8 cellular contexts compared by ENCODE assay signal in the genomic region with DNA sequence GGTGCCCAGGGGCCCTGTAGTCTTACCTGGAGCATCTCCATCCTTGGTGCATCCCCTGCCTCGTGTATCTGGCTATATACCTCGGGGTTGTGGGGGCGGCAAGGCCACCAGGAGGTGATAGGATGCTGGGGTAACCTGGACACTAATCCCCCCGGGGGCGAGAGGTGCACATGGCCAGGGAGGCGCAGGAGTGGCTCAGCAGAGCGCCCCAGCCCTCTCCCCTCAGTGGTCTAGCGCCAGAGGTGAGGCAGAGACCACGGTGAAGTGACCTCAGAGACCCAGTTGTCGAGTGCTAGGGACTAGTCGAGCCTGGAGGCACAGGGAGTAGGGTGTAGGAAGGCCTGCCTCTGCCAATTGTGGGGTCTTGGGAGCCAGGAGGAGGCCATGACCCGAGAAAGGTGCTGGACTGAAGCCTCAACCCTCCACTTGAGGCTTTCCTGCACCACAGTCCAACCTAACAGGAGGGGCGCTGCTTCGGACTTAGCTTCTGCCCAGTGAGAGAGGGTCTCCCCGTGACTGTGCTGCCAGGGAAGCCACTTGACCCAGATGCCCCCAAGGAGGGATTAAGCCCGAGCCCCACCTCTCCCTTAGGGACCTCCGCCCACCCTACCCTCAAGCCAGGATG. TPM values are rescaled to one million over a fixed set of nuclear protein-coding genes. Genes with fewer than 3 reads are reported as not detected.
A peak's percentile ranks its signal among the peaks of the same experiment; 100 is the strongest.
DNase-seq lines count a peak whose midpoint lies in the region; ATAC-seq lines count a peak whose summit lies in the region.

A gene (minus strand): TSS at position 51 of the 625 bp plus-strand sequence. CDS start 10 bp downstream, at position 41.

- peaks cover 2 to 16% (median 6%) of the 10 kb centered on the region in 5 donors for H3K27me3 ChIP-seq in subcutaneous abdominal adipose tissue (ENCODE audit: control insufficient read depth in 5 of 5, insufficient read depth in 4 of 5, low read length in 5 of 5)

- H3K4me3 ChIP-seq in subcutaneous abdominal adipose tissue (ENCODE audit: low read depth in 1 of 5, low read length in 5 of 5) = peak within 1 kb of the TSS in 4 of 5 donors; percentile 57 to 66 (median 59)

- H3K9me3 ChIP-seq in subcutaneous abdominal adipose tissue (ENCODE audit: control insufficient read depth in 5 of 5, low read length in 5 of 5) = no peaks in the 10 kb centered on the region

- H3K36me3 Mint-ChIP-seq in activated CD4-positive, alpha-beta T cell treated with anti-CD3 and anti-CD28 coated beads, Interleukin-2, amount 10 ng/mL, durations not matched to agents 7 days and 5 days (ENCODE audit: low read depth) = peaks cover 9% of the 10 kb centered on the region
- H3K36me3 Mint-ChIP-seq in activated T-helper 17 cell treated with anti-CD3 and anti-CD28 coated beads, Interleukin-2, amount 50 U/mL, for 72 hours (ENCODE audit: low read depth) = peaks cover 26% of the 10 kb centered on the region
- H3K36me3 Mint-ChIP-seq in immature natural killer cell = no peaks in the 10 kb centered on the region

- no peaks in the 10 kb centered on the region for H3K9me3 Mint-ChIP-seq in activated CD4-positive, alpha-beta T cell treated with anti-CD3 and anti-CD28 coated beads, Interleukin-2, amount 10 ng/mL, durations not matched to agents 7 days and 5 days
- H3K9me3 Mint-ChIP-seq in activated T-helper 17 cell treated with anti-CD3 and anti-CD28 coated beads, Interleukin-2, amount 50 U/mL, for 72 hours = no peaks in the 10 kb centered on the region
- no peaks in the 10 kb centered on the region for H3K9me3 Mint-ChIP-seq in immature natural killer cell

- H3K27me3 Mint-ChIP-seq in activated CD4-positive, alpha-beta T cell treated with anti-CD3 and anti-CD28 coated beads, Interleukin-2, amount 10 ng/mL, durations not matched to agents 7 days and 5 days = peaks cover 26% of the 10 kb centered on the region
- H3K27me3 Mint-ChIP-seq in activated T-helper 17 cell treated with anti-CD3 and anti-CD28 coated beads, Interleukin-2, amount 50 U/mL, for 72 hours = peaks cover 4% of the 10 kb centered on the region
- peaks cover 0 to 11% (median 0%) of the 10 kb centered on the region in 3 donors for H3K27me3 Mint-ChIP-seq in immature natural killer cell (ENCODE audit: low read depth in 3 of 3)

- H3K27ac ChIP-seq in subcutaneous abdominal adipose tissue (ENCODE audit: low read depth, low read length) = no peak within 1 kb of the TSS

- ATAC-seq in activated T-helper 17 cell treated with anti-CD3 and anti-CD28 coated beads, Interleukin-2, amount 50 U/mL, for 72 hours (replicated peaks) = no peak
- ATAC-seq in GM19467 (IDR thresholded peaks at IDR 0.05; ENCODE audit: unreplicated experiment) (no peak), GM21367 (IDR thresholded peaks at IDR 0.05; ENCODE audit: unreplicated experiment) (no peak)

- CTCF ChIA-PET in activated CD4-positive, alpha-beta T cell treated with anti-CD3 and anti-CD28 coated beads, Interleukin-2, amount 10 ng/mL, durations not matched to agents 7 days and 5 days (lab: Charles Lee) = interaction anchor here (0.7 to 3.6 kb wide), 6 partner anchors 9 to 117 kb away, joined by 3 to 23 read pairs (median 8); a partner anchor contains a TSS

- peak within 1 kb of the TSS; percentile 72 for H3K4me3 Mint-ChIP-seq in activated CD4-positive, alpha-beta T cell treated with anti-CD3 and anti-CD28 coated beads, Interleukin-2, amount 10 ng/mL, durations not matched to agents 7 days and 5 days
- peak within 1 kb of the TSS; percentile 94 for H3K4me3 Mint-ChIP-seq in activated T-helper 17 cell treated with anti-CD3 and anti-CD28 coated beads, Interleukin-2, amount 50 U/mL, for 72 hours
- H3K4me3 Mint-ChIP-seq in immature natural killer cell = peak within 1 kb of the TSS; percentile 82 to 91 (median 90)

- peaks cover 31% of the 10 kb centered on the region for H3K4me1 Mint-ChIP-seq in activated CD4-positive, alpha-beta T cell treated with anti-CD3 and anti-CD28 coated beads, Interleukin-2, amount 10 ng/mL, durations not matched to agents 7 days and 5 days
- peaks cover 15% of the 10 kb centered on the region for H3K4me1 Mint-ChIP-seq in activated T-helper 17 cell treated with anti-CD3 and anti-CD28 coated beads, Interleukin-2, amount 50 U/mL, for 72 hours
- peaks cover 25 to 26% of the 10 kb centered on the region in 2 donors for H3K4me1 Mint-ChIP-seq in immature natural killer cell

- H3K36me3 ChIP-seq in subcutaneous abdominal adipose tissue (ENCODE audit: control insufficient read depth in 5 of 5, insufficient read depth in 5 of 5, low read length in 5 of 5) = peaks cover 0 to 40% (median 31%) of the 10 kb centered on the region in 5 donors

- H3K27ac Mint-ChIP-seq in activated CD4-positive, alpha-beta T cell treated with anti-CD3 and anti-CD28 coated beads, Interleukin-2, amount 10 ng/mL, durations not matched to agents 7 days and 5 days = no peak within 1 kb of the TSS
- H3K27ac Mint-ChIP-seq in activated T-helper 17 cell treated with anti-CD3 and anti-CD28 coated beads, Interleukin-2, amount 50 U/mL, for 72 hours = no peak within 1 kb of the TSS
- peak within 1 kb of the TSS in 3 of 6 donors; percentile 12 to 34 (median 24) for H3K27ac Mint-ChIP-seq in immature natural killer cell

- H3K4me1 ChIP-seq in subcutaneous abdominal adipose tissue (ENCODE audit: control insufficient read depth in 5 of 5, insufficient read depth in 5 of 5, low read length in 5 of 5) = peaks cover 0 to 25% (median 23%) of the 10 kb centered on the region in 5 donors

- no peak for DNase-seq in activated CD4-positive, alpha-beta T cell treated with anti-CD3 and anti-CD28 coated beads, Interleukin-2, amount 10 ng/mL, durations not matched to agents 7 days and 5 days
- DNase-seq in activated CD4-positive, alpha-beta T cell treated with anti-CD3 and anti-CD28 coated beads, Interleukin-2, amount 50 U/mL, for 1 hour = no peak
- DNase-seq in immature natural killer cell (no peak), superior temporal gyrus (ENCODE audit: extremely low spot score) (no peak)

- peak within 1 kb of the TSS in 2 of 5 donors; percentile 30 to 52 for H3K9ac ChIP-seq in subcutaneous abdominal adipose tissue (ENCODE audit: low read length in 5 of 5)

- POLR2A ChIA-PET in activated CD4-positive, alpha-beta T cell treated with anti-CD3 and anti-CD28 coated beads, Interleukin-2, amount 10 ng/mL, durations not matched to agents 7 days and 5 days (lab: Charles Lee) = no interaction called here

RNA-seq across cellular contexts. Expression of the gene that starts here (rescaled TPM):
- total RNA-seq in activated CD4-positive, alpha-beta T cell treated with anti-CD3 and anti-CD28 coated beads, Interleukin-2, amount 10 ng/mL, durations not matched to agents 7 days and 5 days = not detected
- total RNA-seq in activated T-helper 17 cell treated with anti-CD3 and anti-CD28 coated beads, Interleukin-2, amount 50 U/mL, for 72 hours = not detected
- polyA plus RNA-seq in immature natural killer cell = not detected
